In the genomic region with DNA sequence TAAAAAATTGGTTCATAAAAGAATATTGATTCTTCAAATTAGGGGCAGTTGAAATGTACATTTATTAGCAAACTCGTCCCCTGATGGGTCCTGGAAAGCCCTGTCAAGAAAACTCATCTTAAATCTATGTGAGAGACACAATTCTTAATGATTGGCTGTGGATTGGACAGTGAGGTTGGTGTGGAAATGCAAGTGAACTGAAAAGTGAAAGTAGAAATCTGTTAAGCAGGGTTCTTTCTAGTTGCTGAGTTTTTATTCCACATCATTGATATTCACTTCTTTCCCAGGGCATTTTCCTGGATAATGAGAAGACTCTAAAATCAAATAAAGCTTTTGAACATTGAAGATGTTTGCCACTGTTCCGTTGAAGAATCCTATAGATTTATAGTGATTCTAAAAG, we compare ENCODE assay signal across 19 cellular contexts.
"Had no signal": no experiment of that assay in that cellular context is flagged by ENCODE, and none has a peak within 500 bp of the region (broad histone marks: within the 10 kb centered on the region; RNA-seq: fewer than 3 reads in every experiment).

No MANE protein-coding gene starts in this region.

- H3K4me3 ChIP-seq: cardiac muscle cell, neural progenitor cell, prostate gland, sigmoid colon, spleen, thoracic aorta had no signal

- H3K4me1 ChIP-seq: neural progenitor cell, prostate gland had no signal

- ATAC-seq: naive thymus-derived CD4-positive, alpha-beta T cell; stimulated activated memory B cell treated with anti-CD40 and anti-IgM and Interleukin-4, amounts not matched to agents 10 μg/mL and 1 μg/mL and 100 μg/mL, for 72 hours had no signal

- H2AFZ ChIP-seq: neural progenitor cell had no signal

- H3K9ac ChIP-seq: neural progenitor cell had no signal

- H3K27me3 ChIP-seq: cardiac muscle cell, neural progenitor cell, sigmoid colon, spleen had no signal

- DNase-seq: activated CD4-positive, alpha-beta T cell treated with anti-CD3 and anti-CD28 coated beads, Interleukin-2, amount 50 U/mL, for 4 hours; activated CD4-positive, CD25-positive, alpha-beta regulatory T cell treated with anti-CD3 and anti-CD28 coated beads, Interleukin-2, amount 50 U/mL, for 72 hours; activated gamma-delta T cell; dermis blood vessel endothelial cell; effector memory CD4-positive, alpha-beta T cell; foreskin melanocyte; glutamatergic neuron; kidney glomerular epithelial cell; mesendoderm; naive thymus-derived CD4-positive, alpha-beta T cell; sigmoid colon; spleen; stimulated activated CD4-positive, alpha-beta T cell treated with anti-CD3 and anti-CD28 coated beads, Interleukin-4, amount 100 ng/mL, for 4 hours had no signal

- H3K36me3 ChIP-seq: cardiac muscle cell, neural progenitor cell, prostate gland, sigmoid colon, spleen, thoracic aorta had no signal

- H3K4me2 ChIP-seq: neural progenitor cell had no signal

- H3K27ac ChIP-seq: cardiac muscle cell, neural progenitor cell, prostate gland, sigmoid colon, spleen, thoracic aorta, VCaP had no signal

- H3K9me3 ChIP-seq: prostate gland, sigmoid colon, spleen, thoracic aorta had no signal
